ENCODE assay signal across 8 cellular contexts in the genomic region with DNA sequence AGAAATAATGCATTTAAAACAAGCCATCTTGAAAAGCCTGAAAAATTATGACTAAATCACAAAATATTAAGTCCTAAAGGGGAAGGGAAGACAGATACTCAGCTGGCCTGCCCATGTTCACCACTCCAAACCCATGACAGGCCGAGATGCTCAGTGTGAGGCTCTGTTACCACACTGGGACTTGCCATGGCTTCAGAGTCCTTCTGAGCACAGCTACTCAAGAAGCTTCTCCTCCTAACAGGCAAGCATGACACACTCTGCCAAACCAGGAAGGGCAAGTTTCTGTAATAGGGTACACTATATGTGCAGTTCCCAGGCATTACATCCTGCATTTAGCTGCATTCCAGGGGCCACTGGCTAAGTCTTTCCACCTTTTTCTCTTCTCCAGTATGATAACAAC.
DNase-seq lines count a peak whose midpoint lies in the region; ATAC-seq lines count a peak whose summit lies in the region.

No MANE protein-coding gene starts in this region.

- DNase-seq in fibroblast of peridontal ligament (ENCODE audit: extremely low read depth) (peak; percentile 0), NCI-H2227 treated with DMSO at 0.1 percent for 48 hours (lab: John Stamatoyannopoulos, UW) (no peak), cortex of kidney (lab: John Stamatoyannopoulos, UW) (no peak), T1000 (lab: John Stamatoyannopoulos, UW) (no peak), foreskin melanocyte (no peak)

- ATAC-seq in GM18867 (IDR thresholded peaks at IDR 0.05; ENCODE audit: unreplicated experiment) (peak; percentile 27), GM21529 (IDR thresholded peaks at IDR 0.05; ENCODE audit: unreplicated experiment) (peak; percentile 30), HG03439 (IDR thresholded peaks at IDR 0.05; ENCODE audit: unreplicated experiment) (peak; percentile 28)
